8 cellular contexts compared by ENCODE assay signal in the genomic region with DNA sequence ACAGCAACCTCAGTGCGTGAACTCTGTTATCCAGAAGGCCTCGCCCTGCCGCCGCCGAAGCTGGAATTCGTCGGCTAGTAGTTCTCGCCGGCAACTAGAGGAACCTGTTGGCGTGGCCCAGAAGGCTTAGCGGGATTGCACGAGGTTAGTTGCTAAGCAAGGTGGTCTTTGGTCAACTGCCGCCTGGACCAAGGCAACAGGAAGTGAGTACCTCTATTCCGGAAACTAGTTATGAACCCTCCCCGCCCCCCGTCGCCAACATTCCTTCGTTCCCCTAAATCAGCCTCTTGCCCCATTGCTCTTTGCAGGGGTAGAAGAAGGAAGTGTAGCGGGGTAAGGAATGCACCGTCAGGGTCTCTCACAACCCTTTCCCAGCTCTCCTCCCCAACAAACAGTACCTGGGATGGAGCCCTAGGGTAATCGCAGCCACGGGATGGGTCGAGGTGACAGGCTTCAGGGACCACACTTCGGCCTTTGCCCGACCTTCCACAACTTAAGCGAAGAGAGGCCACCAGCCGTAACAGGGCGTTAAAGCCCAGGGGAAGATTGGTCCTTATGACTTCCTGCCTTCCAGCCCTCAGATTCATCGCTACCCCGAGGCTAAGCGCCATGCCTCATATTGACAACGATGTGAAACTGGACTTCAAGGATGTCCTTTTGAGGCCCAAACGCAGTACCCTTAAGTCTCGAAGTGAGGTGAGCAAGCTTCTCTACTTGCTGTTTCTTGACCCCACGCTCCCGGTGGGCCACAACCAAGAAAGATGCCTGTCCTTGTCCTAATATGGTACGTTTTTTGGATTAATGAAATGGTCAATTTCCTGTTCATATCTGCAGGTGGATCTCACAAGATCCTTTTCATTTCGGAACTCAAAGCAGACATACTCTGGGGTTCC. TPM values are rescaled to one million over a fixed set of nuclear protein-coding genes. Genes with fewer than 3 reads are reported as not detected.
A peak's percentile ranks its signal among the peaks of the same experiment; 100 is the strongest.
DNase-seq lines count a peak whose midpoint lies in the region; ATAC-seq, FAIRE-seq and TF ChIP-seq lines count a peak whose summit lies in the region.

Gene GMPR2 (plus strand): TSS at position 285 of the 893 bp plus-strand sequence. CDS start 325 bp downstream, at position 610.

- peak within 1 kb of the TSS; percentile 98 for H3K4me3 Mint-ChIP-seq in stimulated activated naive CD8-positive, alpha-beta T cell treated with anti-CD3 and anti-CD28 coated beads, Interleukin-15, Interleukin-2, amounts not matched to agents 100 ng/mL and 50 ng/mL, for 24 hours

- no peak for TF ChIP-seq POLR2A in breast epithelium (IDR thresholded peaks at IDR 0.05)

- H3K36me3 Mint-ChIP-seq in stimulated activated naive CD8-positive, alpha-beta T cell treated with anti-CD3 and anti-CD28 coated beads, Interleukin-15, Interleukin-2, amounts not matched to agents 100 ng/mL and 50 ng/mL, for 24 hours (ENCODE audit: low read depth), result peaks cover 45% of the 10 kb centered on the region

- no peaks in the 10 kb centered on the region for H3K27me3 Mint-ChIP-seq in stimulated activated naive CD8-positive, alpha-beta T cell treated with anti-CD3 and anti-CD28 coated beads, Interleukin-15, Interleukin-2, amounts not matched to agents 100 ng/mL and 50 ng/mL, for 24 hours

- FAIRE-seq in kidney (lab: Jason Lieb, UNC), result no peak

- H3K27ac Mint-ChIP-seq in stimulated activated naive CD8-positive, alpha-beta T cell treated with anti-CD3 and anti-CD28 coated beads, Interleukin-15, Interleukin-2, amounts not matched to agents 100 ng/mL and 50 ng/mL, for 24 hours, result peak within 1 kb of the TSS; percentile 91

- DNase-seq in AG09309 (ENCODE audit: low read depth), result no peak
- peak; percentile 75 for DNase-seq in NCI-H774 (lab: John Stamatoyannopoulos, UW)
- DNase-seq in breast epithelium (ENCODE audit: low spot score in 2 of 2), result no peak
- DNase-seq in kidney, result no peak
- no peak for DNase-seq in Ammon's horn (ENCODE audit: low spot score)

- H3K36me3 ChIP-seq in breast epithelium (no peaks in the 10 kb centered on the region), kidney (ENCODE audit: control insufficient read depth in 1 of 2, insufficient read depth in 2 of 2, low read length in 2 of 2) (peaks cover 16 to 19% of the 10 kb centered on the region in 2 donors)

- peaks cover 5 to 27% of the 10 kb centered on the region in 2 donors for H3K4me1 ChIP-seq in breast epithelium
- peaks cover 13 to 25% of the 10 kb centered on the region in 2 donors for H3K4me1 ChIP-seq in kidney (ENCODE audit: control insufficient read depth in 1 of 2, insufficient read depth in 1 of 2, low read depth in 1 of 2, low read length in 2 of 2)

- H3K9me3 Mint-ChIP-seq in stimulated activated naive CD8-positive, alpha-beta T cell treated with anti-CD3 and anti-CD28 coated beads, Interleukin-15, Interleukin-2, amounts not matched to agents 100 ng/mL and 50 ng/mL, for 24 hours, result no peaks in the 10 kb centered on the region

- H3K27me3 ChIP-seq in breast epithelium, result no peaks in the 10 kb centered on the region

- ATAC-seq in GM18502 (IDR thresholded peaks at IDR 0.05; ENCODE audit: poor library complexity, unreplicated experiment) (peak; percentile 64), HG02852 (IDR thresholded peaks at IDR 0.05; ENCODE audit: unreplicated experiment) (peak; percentile 60)

- no peak for TF ChIP-seq CTCF in AG09309 (IDR thresholded peaks at IDR 0.05; ENCODE audit: control insufficient read depth, insufficient read depth, low read depth, low read length, missing control alignments)
- TF ChIP-seq CTCF in breast epithelium (IDR thresholded peaks at IDR 0.05), result no peak
- TF ChIP-seq CTCF in kidney (IDR thresholded peaks at IDR 0.05; ENCODE audit: borderline replicate concordance, extremely low read depth, insufficient read depth), result no peak

- H3K4me3 ChIP-seq in AG09309 (ENCODE audit: control insufficient read depth, low read depth, low read length) (peak within 1 kb of the TSS; percentile 66), breast epithelium (peak within 1 kb of the TSS; percentile 80 to 95 (median 90)), kidney (ENCODE audit: low read length in 2 of 2) (peak within 1 kb of the TSS; percentile 86 to 96)

- intact Hi-C loops in breast epithelium (cut with DNase I; ENCODE audit: low total_unique reads) (no loop called here), kidney (cut with DNase I) (no loop called here)

- peaks cover 66% of the 10 kb centered on the region for H3K4me1 Mint-ChIP-seq in stimulated activated naive CD8-positive, alpha-beta T cell treated with anti-CD3 and anti-CD28 coated beads, Interleukin-15, Interleukin-2, amounts not matched to agents 100 ng/mL and 50 ng/mL, for 24 hours (ENCODE audit: low read depth)

- H3K9ac ChIP-seq in kidney (ENCODE audit: low read length in 2 of 2), result peak within 1 kb of the TSS; percentile 92 to 96

- H3K27ac ChIP-seq in breast epithelium (peak within 1 kb of the TSS; percentile 90 to 92), kidney (ENCODE audit: low read depth in 2 of 2, low read length in 2 of 2) (peak within 1 kb of the TSS; percentile 89 to 94)

- H3K9me3 ChIP-seq in breast epithelium, result no peaks in the 10 kb centered on the region
- no peaks in the 10 kb centered on the region for H3K9me3 ChIP-seq in kidney (ENCODE audit: control insufficient read depth in 1 of 2, low read length in 2 of 2)

RNA-seq across cellular contexts. Expression of gene GMPR2, which starts in this region (rescaled TPM):
- total RNA-seq in breast epithelium (10 to 100 TPM; 59.3 to 74.6 (median 66.1) TPM), kidney (75.0 TPM)
- polyA plus RNA-seq in kidney (ENCODE audit: insufficient read depth, low read depth, low replicate concordance), result 92.5 TPM
